Comparison of ENCODE assay signal across 8 cellular contexts in the genomic region with DNA sequence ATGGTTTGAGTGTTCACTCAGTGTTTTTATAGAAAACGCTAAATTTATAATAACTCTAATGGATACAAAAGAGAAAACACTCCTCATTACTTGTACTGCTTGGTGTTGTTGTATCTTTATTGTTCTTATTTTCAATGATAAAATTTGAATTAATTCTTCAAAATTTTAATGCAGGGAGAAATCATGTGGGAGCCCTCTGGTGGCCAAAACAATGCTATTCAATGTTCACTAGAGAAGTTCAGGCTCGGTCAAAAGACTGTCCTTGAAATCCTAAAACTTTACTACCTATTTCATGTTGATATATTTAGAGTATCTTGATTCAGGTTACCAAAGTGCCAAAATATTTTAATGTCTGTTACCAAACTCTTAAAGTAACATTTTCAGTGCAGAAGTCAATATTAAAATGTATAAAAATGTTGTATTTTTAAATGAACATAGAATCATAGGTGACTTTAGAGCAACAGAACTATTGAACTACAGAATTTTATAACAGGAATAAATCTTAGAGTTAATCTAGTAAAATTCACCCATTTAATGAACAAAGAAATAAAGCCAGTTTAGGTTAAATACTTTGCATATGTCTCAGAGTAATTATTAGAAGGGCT.
A peak's percentile ranks its signal among the peaks of the same experiment; 100 is the strongest.
DNase-seq lines count a peak whose midpoint lies in the region; ATAC-seq and TF ChIP-seq lines count a peak whose summit lies in the region.

No MANE protein-coding gene starts in this region.

- H3K4me1 ChIP-seq in heart right ventricle (no peaks in the 10 kb centered on the region), right cardiac atrium (ENCODE audit: control insufficient read depth, insufficient read depth, low read length) (no peaks in the 10 kb centered on the region), OCI-LY7 (ENCODE audit: insufficient read depth, low read length, poor library complexity, severe bottlenecking) (no peaks in the 10 kb centered on the region), foreskin keratinocyte (no peaks in the 10 kb centered on the region), upper lobe of left lung (no peaks in the 10 kb centered on the region)

- H3K4me3 ChIP-seq in heart right ventricle: no peak overlapping the region
- H3K4me3 ChIP-seq in right cardiac atrium (ENCODE audit: low read length): no peak overlapping the region
- no peak overlapping the region for H3K4me3 ChIP-seq in OCI-LY7 (ENCODE audit: low read depth, low read length, poor library complexity, severe bottlenecking)
- no peak overlapping the region for H3K4me3 ChIP-seq in upper lobe of left lung

- 18 to 23% methylated on average over 2 of the region's 2 CpGs for WGBS in heart right ventricle, 2 donors
- 22% methylated on average over 2 of the region's 2 CpGs for WGBS in right cardiac atrium
- WGBS in upper lobe of left lung, 2 donors: 30 to 36% methylated on average over 2 of the region's 2 CpGs

- no peak for TF ChIP-seq EP300 in upper lobe of left lung (IDR thresholded peaks at IDR 0.05)

- H3K27ac ChIP-seq in heart right ventricle (no peak overlapping the region), right cardiac atrium (ENCODE audit: low read length) (no peak overlapping the region), OCI-LY7 (ENCODE audit: low read depth, low read length, poor library complexity, severe bottlenecking) (no peak overlapping the region), foreskin keratinocyte (no peak overlapping the region), upper lobe of left lung (no peak overlapping the region)

- H3K79me2 ChIP-seq in OCI-LY7 (ENCODE audit: insufficient read depth, low read depth, low read length): no peaks in the 10 kb centered on the region

- POLR2A ChIA-PET in OCI-LY7 (lab: Charles Lee): no interaction called here

- ATAC-seq in heart right ventricle (no peak), right cardiac atrium (no peak), foreskin keratinocyte (no peak), upper lobe of left lung (ENCODE audit: low FRiP score in 2 of 2) (no peak)

- DNase-seq in heart right ventricle (no peak), right cardiac atrium (no peak), OCI-LY7 (ENCODE audit: low spot score) (peak; percentile 4), foreskin keratinocyte (no peak), upper lobe of left lung (no peak), ecto neural progenitor cell (ENCODE audit: low spot score) (no peak), NCI-H2171 treated with DMSO at 0.1 percent for 48 hours (lab: John Stamatoyannopoulos, UW) (no peak)
- DNase-seq in effector CD4-positive, alpha-beta T cell: no peak

- H3K27me3 ChIP-seq in heart right ventricle (no peaks in the 10 kb centered on the region), right cardiac atrium (ENCODE audit: control insufficient read depth, insufficient read depth) (no peaks in the 10 kb centered on the region), foreskin keratinocyte (no peaks in the 10 kb centered on the region), upper lobe of left lung (no peaks in the 10 kb centered on the region)

- no peak for TF ChIP-seq POLR2A in upper lobe of left lung (IDR thresholded peaks at IDR 0.05)

- no peak overlapping the region for H2AFZ ChIP-seq in OCI-LY7 (ENCODE audit: low read length)

- intact Hi-C loops in heart right ventricle (cut with DNase I): no loop called here
- intact Hi-C loops in right cardiac atrium (cut with DNase I): no loop called here
- intact Hi-C loops in OCI-LY7 (cut with micrococcal nuclease; ENCODE audit: unreplicated experiment): no loop called here

- H4K20me1 ChIP-seq in OCI-LY7 (ENCODE audit: insufficient read depth, low read length): no peaks in the 10 kb centered on the region

- no peaks in the 10 kb centered on the region for H3K9me2 ChIP-seq in OCI-LY7 (ENCODE audit: insufficient read depth, low read length)

- no peak overlapping the region for H3K4me2 ChIP-seq in OCI-LY7 (ENCODE audit: low read length)

- no TSS peak for BruUV-seq in OCI-LY7 (replicated peaks; lab: Mats Ljungman, UMichigan)

- H3K36me3 ChIP-seq in heart right ventricle (no peaks in the 10 kb centered on the region), OCI-LY7 (ENCODE audit: insufficient read depth, low read length) (no peaks in the 10 kb centered on the region), upper lobe of left lung (no peaks in the 10 kb centered on the region)

- CTCF ChIA-PET in OCI-LY7 (lab: Charles Lee; ENCODE audit: unreplicated experiment): no interaction called here

- H3K9me3 ChIP-seq in heart right ventricle (no peaks in the 10 kb centered on the region), right cardiac atrium (ENCODE audit: control insufficient read depth, low read length) (no peaks in the 10 kb centered on the region), OCI-LY7 (ENCODE audit: low read length) (no peaks in the 10 kb centered on the region), upper lobe of left lung (no peaks in the 10 kb centered on the region)

- TF ChIP-seq CTCF in heart right ventricle (IDR thresholded peaks at IDR 0.05): peak in 8 of 9 donors; percentile 13 to 70 (median 52)
- TF ChIP-seq CTCF in OCI-LY7 (conservative IDR thresholded peaks at IDR 0.05; ENCODE audit: low read length): peak; percentile 90
- peak; percentile 49 for TF ChIP-seq CTCF in foreskin keratinocyte (conservative IDR thresholded peaks at IDR 0.05)
- TF ChIP-seq CTCF in upper lobe of left lung (IDR thresholded peaks at IDR 0.05): peak in 5 of 6 experiments; percentile 17 to 43 (median 19)

Comparison
In these comparisons a context has a peak if more than half of its experiments do, and no peak if none do; other contexts are left out.
1. CTCF ChIP-seq: peak in every context shown above with its lines; median percentile 90 in OCI-LY7; 52 in heart right ventricle; 49 in foreskin keratinocyte; 19 in upper lobe of left lung.